ENCODE assay signal across 1 cellular context in the genomic region with DNA sequence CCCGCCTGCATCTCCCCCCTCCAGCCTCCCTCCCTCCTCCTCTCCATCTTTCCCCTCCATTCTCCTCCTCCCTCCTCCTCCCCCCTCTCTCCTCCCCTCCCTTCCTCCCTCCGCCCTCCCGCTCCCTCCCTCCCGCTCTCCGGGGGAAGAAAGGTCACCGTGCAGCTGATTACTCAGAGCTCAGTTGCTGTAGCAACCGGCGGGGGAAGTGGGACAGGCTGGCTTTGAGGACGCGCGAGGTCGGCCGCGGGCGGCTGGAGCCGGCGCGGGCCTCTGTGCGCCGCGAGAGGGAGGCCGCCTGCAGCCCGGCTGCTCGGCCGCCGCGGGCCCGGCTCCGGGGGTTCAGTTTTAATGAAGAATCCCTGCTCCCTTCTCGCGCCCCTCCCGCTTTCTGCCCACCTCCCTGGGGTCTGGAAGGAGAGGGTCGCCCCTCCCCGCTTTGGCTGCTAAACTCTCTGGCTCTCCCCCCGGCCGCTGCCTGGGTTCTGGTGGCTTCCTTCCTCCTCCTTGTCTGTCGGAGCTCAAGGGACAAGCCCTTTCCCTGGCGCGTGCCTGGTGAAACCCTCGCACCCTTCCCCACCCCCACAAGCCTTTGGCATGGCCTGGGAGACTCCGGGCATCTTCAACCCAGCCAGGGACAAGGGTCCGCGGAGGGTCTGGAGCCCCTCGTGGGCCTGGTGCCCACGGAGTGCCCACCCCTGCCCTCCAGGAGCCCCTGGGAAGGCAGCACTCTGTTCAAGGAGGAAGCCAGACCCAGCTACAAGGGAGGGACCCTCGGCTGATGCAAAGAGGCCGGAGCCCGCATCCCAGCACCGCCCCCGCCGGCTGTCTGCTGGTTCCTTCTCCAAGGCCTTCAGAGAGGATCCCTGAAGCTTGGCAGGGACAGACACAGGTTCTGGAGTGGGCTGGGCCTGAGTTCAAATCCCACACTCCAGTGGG.
A peak's percentile ranks its signal among the peaks of the same experiment; 100 is the strongest.
TF ChIP-seq lines count a peak whose summit lies in the region.

No MANE protein-coding gene starts in this region.

TF ChIP-seq in HEK293, 187 proteins besides CTCF, POLR2A, EP300 and RAD21 (continued from another document and continues in another):
- TF ChIP-seq, protein P1, sequence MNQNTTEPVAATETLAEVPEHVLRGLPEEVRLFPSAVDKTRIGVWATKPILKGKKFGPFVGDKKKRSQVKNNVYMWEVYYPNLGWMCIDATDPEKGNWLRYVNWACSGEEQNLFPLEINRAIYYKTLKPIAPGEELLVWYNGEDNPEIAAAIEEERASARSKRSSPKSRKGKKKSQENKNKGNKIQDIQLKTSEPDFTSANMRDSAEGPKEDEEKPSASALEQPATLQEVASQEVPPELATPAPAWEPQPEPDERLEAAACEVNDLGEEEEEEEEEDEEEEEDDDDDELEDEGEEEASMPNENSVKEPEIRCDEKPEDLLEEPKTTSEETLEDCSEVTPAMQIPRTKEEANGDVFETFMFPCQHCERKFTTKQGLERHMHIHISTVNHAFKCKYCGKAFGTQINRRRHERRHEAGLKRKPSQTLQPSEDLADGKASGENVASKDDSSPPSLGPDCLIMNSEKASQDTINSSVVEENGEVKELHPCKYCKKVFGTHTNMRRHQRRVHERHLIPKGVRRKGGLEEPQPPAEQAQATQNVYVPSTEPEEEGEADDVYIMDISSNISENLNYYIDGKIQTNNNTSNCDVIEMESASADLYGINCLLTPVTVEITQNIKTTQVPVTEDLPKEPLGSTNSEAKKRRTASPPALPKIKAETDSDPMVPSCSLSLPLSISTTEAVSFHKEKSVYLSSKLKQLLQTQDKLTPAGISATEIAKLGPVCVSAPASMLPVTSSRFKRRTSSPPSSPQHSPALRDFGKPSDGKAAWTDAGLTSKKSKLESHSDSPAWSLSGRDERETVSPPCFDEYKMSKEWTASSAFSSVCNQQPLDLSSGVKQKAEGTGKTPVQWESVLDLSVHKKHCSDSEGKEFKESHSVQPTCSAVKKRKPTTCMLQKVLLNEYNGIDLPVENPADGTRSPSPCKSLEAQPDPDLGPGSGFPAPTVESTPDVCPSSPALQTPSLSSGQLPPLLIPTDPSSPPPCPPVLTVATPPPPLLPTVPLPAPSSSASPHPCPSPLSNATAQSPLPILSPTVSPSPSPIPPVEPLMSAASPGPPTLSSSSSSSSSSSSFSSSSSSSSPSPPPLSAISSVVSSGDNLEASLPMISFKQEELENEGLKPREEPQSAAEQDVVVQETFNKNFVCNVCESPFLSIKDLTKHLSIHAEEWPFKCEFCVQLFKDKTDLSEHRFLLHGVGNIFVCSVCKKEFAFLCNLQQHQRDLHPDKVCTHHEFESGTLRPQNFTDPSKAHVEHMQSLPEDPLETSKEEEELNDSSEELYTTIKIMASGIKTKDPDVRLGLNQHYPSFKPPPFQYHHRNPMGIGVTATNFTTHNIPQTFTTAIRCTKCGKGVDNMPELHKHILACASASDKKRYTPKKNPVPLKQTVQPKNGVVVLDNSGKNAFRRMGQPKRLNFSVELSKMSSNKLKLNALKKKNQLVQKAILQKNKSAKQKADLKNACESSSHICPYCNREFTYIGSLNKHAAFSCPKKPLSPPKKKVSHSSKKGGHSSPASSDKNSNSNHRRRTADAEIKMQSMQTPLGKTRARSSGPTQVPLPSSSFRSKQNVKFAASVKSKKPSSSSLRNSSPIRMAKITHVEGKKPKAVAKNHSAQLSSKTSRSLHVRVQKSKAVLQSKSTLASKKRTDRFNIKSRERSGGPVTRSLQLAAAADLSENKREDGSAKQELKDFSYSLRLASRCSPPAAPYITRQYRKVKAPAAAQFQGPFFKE (tag by site-specific recombination; IDR thresholded peaks at IDR 0.05; ENCODE audit: borderline replicate concordance) = no peak
- TF ChIP-seq SP2 (tag by site-specific recombination; IDR thresholded peaks at IDR 0.05) (peak; percentile 49), ZBTB8A (tag by site-specific recombination; IDR thresholded peaks at IDR 0.05) (peak; percentile 70), PATZ1 (tag by site-specific recombination; IDR thresholded peaks at IDR 0.05) (peak; percentile 91), HIC1 (tag by site-specific recombination; IDR thresholded peaks at IDR 0.05) (peak; percentile 77), ZBTB7A (tag by site-specific recombination; IDR thresholded peaks at IDR 0.05; ENCODE audit: low read depth) (no peak), ZNF654 (tag by site-specific recombination; IDR thresholded peaks at IDR 0.05; ENCODE audit: low read depth) (no peak), ZNF510 (tag by site-specific recombination; IDR thresholded peaks at IDR 0.05; ENCODE audit: insufficient replicate concordance) (no peak), BCL11A (tag by site-specific recombination; IDR thresholded peaks at IDR 0.05; ENCODE audit: low read depth) (peak; percentile 50; the same call in 1 of the 2 replicates), ZNF768 (tag by site-specific recombination; IDR thresholded peaks at IDR 0.05) (no peak), HOXA7 (CRISPR knock-in tag; IDR thresholded peaks at IDR 0.05; ENCODE audit: borderline replicate concordance) (no peak), ZNF555 (tag by site-specific recombination; conservative IDR thresholded peaks at IDR 0.05) (no peak), ZNF202 (tag by site-specific recombination; IDR thresholded peaks at IDR 0.05; ENCODE audit: borderline replicate concordance) (no peak), ZNF530 (tag by site-specific recombination; IDR thresholded peaks at IDR 0.05; ENCODE audit: low read depth) (no peak), KLF16 (tag by site-specific recombination; IDR thresholded peaks at IDR 0.05) (no peak), ZNF777 (tag by site-specific recombination; IDR thresholded peaks at IDR 0.05; ENCODE audit: borderline replicate concordance) (0 out of 2 replicates have a peak, but pooled peaks have one; percentile 41), KLF10 (tag by site-specific recombination; IDR thresholded peaks at IDR 0.05) (no peak), SP7 (tag by site-specific recombination; IDR thresholded peaks at IDR 0.05) (peak; percentile 21; the same call in 1 of the 2 replicates), ZBTB6 (tag by site-specific recombination; IDR thresholded peaks at IDR 0.05) (peak; percentile 43; the same call in 1 of the 2 replicates), ZNF426 (tag by site-specific recombination; IDR thresholded peaks at IDR 0.05) (no peak), ZNF747 (tag by site-specific recombination; IDR thresholded peaks at IDR 0.05) (no peak), ZNF621 (tag by site-specific recombination; IDR thresholded peaks at IDR 0.05) (no peak)
- TF ChIP-seq, protein P2, sequence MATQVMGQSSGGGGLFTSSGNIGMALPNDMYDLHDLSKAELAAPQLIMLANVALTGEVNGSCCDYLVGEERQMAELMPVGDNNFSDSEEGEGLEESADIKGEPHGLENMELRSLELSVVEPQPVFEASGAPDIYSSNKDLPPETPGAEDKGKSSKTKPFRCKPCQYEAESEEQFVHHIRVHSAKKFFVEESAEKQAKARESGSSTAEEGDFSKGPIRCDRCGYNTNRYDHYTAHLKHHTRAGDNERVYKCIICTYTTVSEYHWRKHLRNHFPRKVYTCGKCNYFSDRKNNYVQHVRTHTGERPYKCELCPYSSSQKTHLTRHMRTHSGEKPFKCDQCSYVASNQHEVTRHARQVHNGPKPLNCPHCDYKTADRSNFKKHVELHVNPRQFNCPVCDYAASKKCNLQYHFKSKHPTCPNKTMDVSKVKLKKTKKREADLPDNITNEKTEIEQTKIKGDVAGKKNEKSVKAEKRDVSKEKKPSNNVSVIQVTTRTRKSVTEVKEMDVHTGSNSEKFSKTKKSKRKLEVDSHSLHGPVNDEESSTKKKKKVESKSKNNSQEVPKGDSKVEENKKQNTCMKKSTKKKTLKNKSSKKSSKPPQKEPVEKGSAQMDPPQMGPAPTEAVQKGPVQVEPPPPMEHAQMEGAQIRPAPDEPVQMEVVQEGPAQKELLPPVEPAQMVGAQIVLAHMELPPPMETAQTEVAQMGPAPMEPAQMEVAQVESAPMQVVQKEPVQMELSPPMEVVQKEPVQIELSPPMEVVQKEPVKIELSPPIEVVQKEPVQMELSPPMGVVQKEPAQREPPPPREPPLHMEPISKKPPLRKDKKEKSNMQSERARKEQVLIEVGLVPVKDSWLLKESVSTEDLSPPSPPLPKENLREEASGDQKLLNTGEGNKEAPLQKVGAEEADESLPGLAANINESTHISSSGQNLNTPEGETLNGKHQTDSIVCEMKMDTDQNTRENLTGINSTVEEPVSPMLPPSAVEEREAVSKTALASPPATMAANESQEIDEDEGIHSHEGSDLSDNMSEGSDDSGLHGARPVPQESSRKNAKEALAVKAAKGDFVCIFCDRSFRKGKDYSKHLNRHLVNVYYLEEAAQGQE (tag by site-specific recombination; IDR thresholded peaks at IDR 0.05) = no peak
- TF ChIP-seq, protein P3, sequence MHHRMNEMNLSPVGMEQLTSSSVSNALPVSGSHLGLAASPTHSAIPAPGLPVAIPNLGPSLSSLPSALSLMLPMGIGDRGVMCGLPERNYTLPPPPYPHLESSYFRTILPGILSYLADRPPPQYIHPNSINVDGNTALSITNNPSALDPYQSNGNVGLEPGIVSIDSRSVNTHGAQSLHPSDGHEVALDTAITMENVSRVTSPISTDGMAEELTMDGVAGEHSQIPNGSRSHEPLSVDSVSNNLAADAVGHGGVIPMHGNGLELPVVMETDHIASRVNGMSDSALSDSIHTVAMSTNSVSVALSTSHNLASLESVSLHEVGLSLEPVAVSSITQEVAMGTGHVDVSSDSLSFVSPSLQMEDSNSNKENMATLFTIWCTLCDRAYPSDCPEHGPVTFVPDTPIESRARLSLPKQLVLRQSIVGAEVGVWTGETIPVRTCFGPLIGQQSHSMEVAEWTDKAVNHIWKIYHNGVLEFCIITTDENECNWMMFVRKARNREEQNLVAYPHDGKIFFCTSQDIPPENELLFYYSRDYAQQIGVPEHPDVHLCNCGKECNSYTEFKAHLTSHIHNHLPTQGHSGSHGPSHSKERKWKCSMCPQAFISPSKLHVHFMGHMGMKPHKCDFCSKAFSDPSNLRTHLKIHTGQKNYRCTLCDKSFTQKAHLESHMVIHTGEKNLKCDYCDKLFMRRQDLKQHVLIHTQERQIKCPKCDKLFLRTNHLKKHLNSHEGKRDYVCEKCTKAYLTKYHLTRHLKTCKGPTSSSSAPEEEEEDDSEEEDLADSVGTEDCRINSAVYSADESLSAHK (tag by site-specific recombination; IDR thresholded peaks at IDR 0.05) = no peak; the same call in 1 of the 2 replicates
- TF ChIP-seq, protein P4, sequence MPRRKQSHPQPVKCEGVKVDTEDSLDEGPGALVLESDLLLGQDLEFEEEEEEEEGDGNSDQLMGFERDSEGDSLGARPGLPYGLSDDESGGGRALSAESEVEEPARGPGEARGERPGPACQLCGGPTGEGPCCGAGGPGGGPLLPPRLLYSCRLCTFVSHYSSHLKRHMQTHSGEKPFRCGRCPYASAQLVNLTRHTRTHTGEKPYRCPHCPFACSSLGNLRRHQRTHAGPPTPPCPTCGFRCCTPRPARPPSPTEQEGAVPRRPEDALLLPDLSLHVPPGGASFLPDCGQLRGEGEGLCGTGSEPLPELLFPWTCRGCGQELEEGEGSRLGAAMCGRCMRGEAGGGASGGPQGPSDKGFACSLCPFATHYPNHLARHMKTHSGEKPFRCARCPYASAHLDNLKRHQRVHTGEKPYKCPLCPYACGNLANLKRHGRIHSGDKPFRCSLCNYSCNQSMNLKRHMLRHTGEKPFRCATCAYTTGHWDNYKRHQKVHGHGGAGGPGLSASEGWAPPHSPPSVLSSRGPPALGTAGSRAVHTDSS (tag by site-specific recombination; IDR thresholded peaks at IDR 0.05) = no peak
- TF ChIP-seq, protein P5, sequence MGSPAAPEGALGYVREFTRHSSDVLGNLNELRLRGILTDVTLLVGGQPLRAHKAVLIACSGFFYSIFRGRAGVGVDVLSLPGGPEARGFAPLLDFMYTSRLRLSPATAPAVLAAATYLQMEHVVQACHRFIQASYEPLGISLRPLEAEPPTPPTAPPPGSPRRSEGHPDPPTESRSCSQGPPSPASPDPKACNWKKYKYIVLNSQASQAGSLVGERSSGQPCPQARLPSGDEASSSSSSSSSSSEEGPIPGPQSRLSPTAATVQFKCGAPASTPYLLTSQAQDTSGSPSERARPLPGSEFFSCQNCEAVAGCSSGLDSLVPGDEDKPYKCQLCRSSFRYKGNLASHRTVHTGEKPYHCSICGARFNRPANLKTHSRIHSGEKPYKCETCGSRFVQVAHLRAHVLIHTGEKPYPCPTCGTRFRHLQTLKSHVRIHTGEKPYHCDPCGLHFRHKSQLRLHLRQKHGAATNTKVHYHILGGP (tag by site-specific recombination; IDR thresholded peaks at IDR 0.05) = no peak
